ENCODE assay signal across 1 cellular context in genomic region chr5:109485030-109485429, GRCh38.
TF ChIP-seq lines count a peak whose summit lies in the region.

No MANE protein-coding gene starts in this region.

TF ChIP-seq in HepG2, 621 proteins besides CTCF, POLR2A, EP300 and RAD21 (continued from another document and continues in another):
- TF ChIP-seq ZNF503 (CRISPR knock-in tag; IDR thresholded peaks at IDR 0.05) (peak; percentile 66; the same call in 1 of the 2 replicates), KLF13 (CRISPR knock-in tag; IDR thresholded peaks at IDR 0.05) (no peak), KDM5A (IDR thresholded peaks at IDR 0.05; ENCODE audit: borderline replicate concordance, low read length) (no peak), ZNF749 (CRISPR knock-in tag; IDR thresholded peaks at IDR 0.05; ENCODE audit: borderline replicate concordance) (no peak), GMEB2 (CRISPR knock-in tag; IDR thresholded peaks at IDR 0.05; ENCODE audit: low read depth) (no peak), MNT (IDR thresholded peaks at IDR 0.05) (peak; percentile 35; the same call in 1 of the 2 replicates), ZNF12 (CRISPR knock-in tag; IDR thresholded peaks at IDR 0.05) (no peak), ZNF605 (CRISPR knock-in tag; IDR thresholded peaks at IDR 0.05) (peak; percentile 55; the same call in 1 of the 2 replicates), YEATS4 (CRISPR knock-in tag; IDR thresholded peaks at IDR 0.05; ENCODE audit: borderline replicate concordance) (0 out of 2 replicates have a peak, but pooled peaks have one; percentile 48), ZBTB7B (CRISPR knock-in tag; IDR thresholded peaks at IDR 0.05) (0 out of 2 replicates have a peak, but pooled peaks have one; percentile 36), ZNF574 (CRISPR knock-in tag; IDR thresholded peaks at IDR 0.05) (peak; percentile 77), IRX3 (CRISPR knock-in tag; IDR thresholded peaks at IDR 0.05; ENCODE audit: borderline replicate concordance, low read depth) (no peak), ZBTB3 (CRISPR knock-in tag; IDR thresholded peaks at IDR 0.05; ENCODE audit: borderline replicate concordance, low read depth) (no peak), AHR (CRISPR knock-in tag; IDR thresholded peaks at IDR 0.05) (no peak), NFYB (CRISPR knock-in tag; IDR thresholded peaks at IDR 0.05) (no peak), ETV6 (CRISPR knock-in tag; conservative IDR thresholded peaks at IDR 0.05) (no peak), MTA1 (CRISPR knock-in tag; IDR thresholded peaks at IDR 0.05; ENCODE audit: borderline replicate concordance) (no peak; the same call in 1 of the 2 replicates), ZMYM3 (CRISPR knock-in tag; IDR thresholded peaks at IDR 0.05) (peak; percentile 43; the same call in 1 of the 2 replicates), ZNF629 (CRISPR knock-in tag; conservative IDR thresholded peaks at IDR 0.05) (peak; percentile 58), EEA1 (CRISPR knock-in tag; IDR thresholded peaks at IDR 0.05; ENCODE audit: borderline replicate concordance) (no peak), FOXA1 (IDR thresholded peaks at IDR 0.05) (peak; percentile 29; the same call in 1 of the 2 replicates), FOXA1 (CRISPR knock-in tag; IDR thresholded peaks at IDR 0.05) (peak; percentile 87), FOXK1 (CRISPR knock-in tag; IDR thresholded peaks at IDR 0.05; ENCODE audit: borderline replicate concordance, low read depth) (peak; percentile 81; the same call in 1 of the 2 replicates), ZBTB10 (CRISPR knock-in tag; IDR thresholded peaks at IDR 0.05; ENCODE audit: borderline replicate concordance) (no peak), CENPX (CRISPR knock-in tag; IDR thresholded peaks at IDR 0.05) (no peak), GLI4 (CRISPR knock-in tag; IDR thresholded peaks at IDR 0.05; ENCODE audit: borderline replicate concordance) (no peak), HNRNPLL (IDR thresholded peaks at IDR 0.05; ENCODE audit: low read depth, low read length, poor library complexity, severe bottlenecking) (no peak), CBX1 (IDR thresholded peaks at IDR 0.05; ENCODE audit: low read depth) (no peak), RBAK (CRISPR knock-in tag; IDR thresholded peaks at IDR 0.05) (no peak), TERF1 (CRISPR knock-in tag; IDR thresholded peaks at IDR 0.05) (no peak), HIC2 (CRISPR knock-in tag; IDR thresholded peaks at IDR 0.05; ENCODE audit: low read depth) (no peak), MIER3 (CRISPR knock-in tag; IDR thresholded peaks at IDR 0.05; ENCODE audit: borderline replicate concordance) (peak; percentile 75; the same call in 1 of the 2 replicates), ZNF33A (CRISPR knock-in tag; IDR thresholded peaks at IDR 0.05; ENCODE audit: borderline replicate concordance) (no peak), THAP7 (CRISPR knock-in tag; IDR thresholded peaks at IDR 0.05) (no peak)
- TF ChIP-seq, protein P1, sequence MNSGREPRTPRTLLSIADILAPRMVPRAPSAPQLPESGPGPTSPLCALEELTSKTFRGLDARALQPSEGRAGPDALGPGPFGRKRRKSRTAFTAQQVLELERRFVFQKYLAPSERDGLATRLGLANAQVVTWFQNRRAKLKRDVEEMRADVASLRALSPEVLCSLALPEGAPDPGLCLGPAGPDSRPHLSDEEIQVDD (CRISPR knock-in tag; IDR thresholded peaks at IDR 0.05; ENCODE audit: borderline replicate concordance): no peak
- TF ChIP-seq, protein P2, sequence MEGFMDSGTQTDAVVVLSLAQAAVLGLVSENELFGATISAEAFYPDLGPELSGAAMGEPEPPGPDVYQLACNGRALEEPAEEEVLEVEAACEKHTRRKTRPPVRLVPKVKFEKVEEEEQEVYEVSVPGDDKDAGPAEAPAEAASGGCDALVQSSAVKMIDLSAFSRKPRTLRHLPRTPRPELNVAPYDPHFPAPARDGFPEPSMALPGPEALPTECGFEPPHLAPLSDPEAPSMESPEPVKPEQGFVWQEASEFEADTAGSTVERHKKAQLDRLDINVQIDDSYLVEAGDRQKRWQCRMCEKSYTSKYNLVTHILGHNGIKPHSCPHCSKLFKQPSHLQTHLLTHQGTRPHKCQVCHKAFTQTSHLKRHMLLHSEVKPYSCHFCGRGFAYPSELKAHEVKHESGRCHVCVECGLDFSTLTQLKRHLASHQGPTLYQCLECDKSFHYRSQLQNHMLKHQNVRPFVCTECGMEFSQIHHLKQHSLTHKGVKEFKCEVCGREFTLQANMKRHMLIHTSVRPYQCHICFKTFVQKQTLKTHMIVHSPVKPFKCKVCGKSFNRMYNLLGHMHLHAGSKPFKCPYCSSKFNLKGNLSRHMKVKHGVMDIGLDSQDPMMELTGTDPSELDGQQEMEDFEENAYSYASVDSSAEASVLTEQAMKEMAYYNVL (CRISPR knock-in tag; IDR thresholded peaks at IDR 0.05; ENCODE audit: borderline replicate concordance): peak; percentile 85; the same call in 1 of the 2 replicates
- TF ChIP-seq, protein P3, sequence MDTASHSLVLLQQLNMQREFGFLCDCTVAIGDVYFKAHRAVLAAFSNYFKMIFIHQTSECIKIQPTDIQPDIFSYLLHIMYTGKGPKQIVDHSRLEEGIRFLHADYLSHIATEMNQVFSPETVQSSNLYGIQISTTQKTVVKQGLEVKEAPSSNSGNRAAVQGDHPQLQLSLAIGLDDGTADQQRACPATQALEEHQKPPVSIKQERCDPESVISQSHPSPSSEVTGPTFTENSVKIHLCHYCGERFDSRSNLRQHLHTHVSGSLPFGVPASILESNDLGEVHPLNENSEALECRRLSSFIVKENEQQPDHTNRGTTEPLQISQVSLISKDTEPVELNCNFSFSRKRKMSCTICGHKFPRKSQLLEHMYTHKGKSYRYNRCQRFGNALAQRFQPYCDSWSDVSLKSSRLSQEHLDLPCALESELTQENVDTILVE (CRISPR knock-in tag; IDR thresholded peaks at IDR 0.05): peak; percentile 63; the same call in 1 of the 2 replicates
- TF ChIP-seq, protein P4, sequence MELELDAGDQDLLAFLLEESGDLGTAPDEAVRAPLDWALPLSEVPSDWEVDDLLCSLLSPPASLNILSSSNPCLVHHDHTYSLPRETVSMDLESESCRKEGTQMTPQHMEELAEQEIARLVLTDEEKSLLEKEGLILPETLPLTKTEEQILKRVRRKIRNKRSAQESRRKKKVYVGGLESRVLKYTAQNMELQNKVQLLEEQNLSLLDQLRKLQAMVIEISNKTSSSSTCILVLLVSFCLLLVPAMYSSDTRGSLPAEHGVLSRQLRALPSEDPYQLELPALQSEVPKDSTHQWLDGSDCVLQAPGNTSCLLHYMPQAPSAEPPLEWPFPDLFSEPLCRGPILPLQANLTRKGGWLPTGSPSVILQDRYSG (CRISPR knock-in tag; IDR thresholded peaks at IDR 0.05): no peak
